ENCODE assay signal across 8 cellular contexts in genomic region chr3:146218880-146219866, GRCh38. TPM values are rescaled to one million over a fixed set of nuclear protein-coding genes. Genes with fewer than 3 reads are reported as not detected.
DNase-seq lines count a peak whose midpoint lies in the region; ATAC-seq, FAIRE-seq and TF ChIP-seq lines count a peak whose summit lies in the region.

No MANE protein-coding gene starts in this region.

- POLR2A ChIA-PET in AG04450 (lab: Yijun Ruan, JAX), result no interaction called here

- ATAC-seq in omental fat pad (ENCODE audit: low FRiP score) (no peak), GM19324 (IDR thresholded peaks at IDR 0.05; ENCODE audit: low FRiP score, unreplicated experiment) (no peak), HG03045 (IDR thresholded peaks at IDR 0.05; ENCODE audit: unreplicated experiment) (no peak)

- DNase-seq in AG04450 (ENCODE audit: low read depth, low spot score) (peak; percentile 20), GM10266 (ENCODE audit: extremely low spot score) (peak; percentile 39), omental fat pad (ENCODE audit: low spot score) (no peak)
- DNase-seq in activated CD4-positive, alpha-beta T cell treated with anti-CD3 and anti-CD28 coated beads for 24 hours (ENCODE audit: low read depth in 2 of 2), result peak; percentile 14 to 15

- CTCF ChIA-PET in AG04450 (lab: Charles Lee), result interaction anchor here (0.8 to 4.9 kb wide), 10 partner anchors 14 to 370 kb away, joined by 3 to 71 read pairs (median 4); no protein-coding TSS in a partner anchor

- peak; percentile 67 for TF ChIP-seq CTCF in AG04450 (IDR thresholded peaks at IDR 0.05; ENCODE audit: low read depth, low read length)
- TF ChIP-seq CTCF in GM10266 (IDR thresholded peaks at IDR 0.05; ENCODE audit: control insufficient read depth, insufficient read depth, low read depth, missing control alignments), result peak; percentile 60
- peak; percentile 80 for TF ChIP-seq CTCF in Loucy (conservative IDR thresholded peaks at IDR 0.05; ENCODE audit: low read length)
- peak in 2 of 3 donors; percentile 35 to 36 for TF ChIP-seq CTCF in omental fat pad (IDR thresholded peaks at IDR 0.05)

- H3K9ac ChIP-seq in Loucy (ENCODE audit: low read depth, low read length, poor library complexity, severe bottlenecking), result no peak overlapping the region

- H3K4me2 ChIP-seq in Loucy (ENCODE audit: low read depth, low read length, poor library complexity, severe bottlenecking), result no peak overlapping the region

- H2AFZ ChIP-seq in Loucy (ENCODE audit: low read length), result no peak overlapping the region

- H3K4me3 ChIP-seq in AG04450 (ENCODE audit: low read depth, low read length), result no peak overlapping the region
- H3K4me3 ChIP-seq in Loucy (ENCODE audit: low read length, poor library complexity, severe bottlenecking), result no peak overlapping the region

- no peaks in the 10 kb centered on the region for H3K4me1 ChIP-seq in Loucy (ENCODE audit: insufficient read depth, low read length, poor library complexity, severe bottlenecking)

- H3K36me3 ChIP-seq in Loucy (ENCODE audit: insufficient read depth, low read length), result no peaks in the 10 kb centered on the region

- H3K27ac ChIP-seq in AG04450 (ENCODE audit: low read depth, low read length), result no peak overlapping the region

- no peaks in the 10 kb centered on the region for H4K20me1 ChIP-seq in Loucy (ENCODE audit: insufficient read depth, low read length, poor library complexity, severe bottlenecking)

- no peaks in the 10 kb centered on the region for H3K27me3 ChIP-seq in AG04450 (ENCODE audit: control insufficient read depth, insufficient read depth, low read length)
- no peaks in the 10 kb centered on the region for H3K27me3 ChIP-seq in Loucy (ENCODE audit: insufficient read depth, low read length, poor library complexity, severe bottlenecking)

- no peaks in the 10 kb centered on the region for H3F3A ChIP-seq in Loucy (ENCODE audit: low read depth)

- no peaks in the 10 kb centered on the region for H3K9me3 ChIP-seq in AG04450 (ENCODE audit: control insufficient read depth, insufficient read depth, low read length)
- H3K9me3 ChIP-seq in Loucy (ENCODE audit: insufficient read depth, low read depth, low read length), result no peaks in the 10 kb centered on the region

- H3K79me2 ChIP-seq in Loucy (ENCODE audit: insufficient read depth, low read length), result no peaks in the 10 kb centered on the region

- H3K9me2 ChIP-seq in Loucy (replicated peaks; ENCODE audit: low read depth, low read length), result no peaks in the 10 kb centered on the region

- peak; percentile 98 for FAIRE-seq in endometrium (lab: Jason Lieb, UNC)

RNA-seq across cellular contexts. Expression of gene PLSCR4, which starts 31.7 kb away (rescaled TPM):
- polyA plus RNA-seq in AG04450 (2011; rRNA removed), result 7.9 and 8.5 TPM in 2 replicates
- polyA minus RNA-seq in AG04450 (2011; rRNA and poly(A)+ RNA removed), result 6.6 and 8.4 TPM in 2 replicates
- 100 to 1,000 TPM in 1 of 4 donors, 10 to 100 TPM in 3; 84.7 to 191 (median 91.7) TPM for total RNA-seq in omental fat pad

RNA-seq across cellular contexts. Expression of gene PLOD2, which starts 58.2 kb away (rescaled TPM):
- polyA plus RNA-seq in AG04450 (2011; rRNA removed), result 63.7 and 88.9 TPM in 2 replicates
- polyA minus RNA-seq in AG04450 (2011; rRNA and poly(A)+ RNA removed), result 27.0 and 59.3 TPM in 2 replicates
- total RNA-seq in omental fat pad, result 100 to 1,000 TPM in 3 of 4 donors, 10 to 100 TPM in 1; 35.3 to 180 (median 107) TPM
